ENCODE assay signal across 12 cellular contexts in genomic region chr18:22172594-22173049, GRCh38. TPM values are rescaled to one million over a fixed set of nuclear protein-coding genes. Genes with fewer than 3 reads are reported as not detected.
DNase-seq lines count a peak whose midpoint lies in the region; ATAC-seq and TF ChIP-seq lines count a peak whose summit lies in the region.
"Had no signal": no experiment of that assay in that cellular context is flagged by ENCODE, and none has a peak within 500 bp of the region (broad histone marks: within the 10 kb centered on the region; RNA-seq: fewer than 3 reads in every experiment).

No MANE protein-coding gene starts in this region.

- H3K27me3 ChIP-seq in PC-9 (ENCODE audit: insufficient read depth, low read depth) (no peaks in the 10 kb centered on the region), tibial artery (no peaks in the 10 kb centered on the region)

- peak overlapping the region; percentile 89 for H3K4me2 ChIP-seq in PC-9

- H3K27me3 Mint-ChIP-seq in mesothelial cell of epicardium (ENCODE audit: low read depth), result peaks cover 58% of the 10 kb centered on the region

- peaks cover 46% of the 10 kb centered on the region for H3K4me1 Mint-ChIP-seq in mesothelial cell of epicardium

- no peak overlapping the region for H2AFZ ChIP-seq in PC-9

- DNase-seq in PC-9 (no peak), dermis blood vessel endothelial cell (peak; percentile 24), mesothelial cell of epicardium (ENCODE audit: low spot score in 2 of 2, unreplicated experiment in 2 of 2) (no peak), tibial artery (peak in 1 of 2 donors; percentile 40)
- DNase-seq: activated CD4-positive, alpha-beta T cell treated with anti-CD3 and anti-CD28 coated beads for 4 hours; activated effector memory CD4-positive, alpha-beta T cell treated with anti-CD3 and anti-CD28 coated beads, Interleukin-2, amount 50 U/mL, for 16 hours; DMS79; NCI-H69 had no signal

- CTCF ChIA-PET in PC-9 (lab: Charles Lee), result no interaction called here

- H4K20me1 ChIP-seq in PC-9 (ENCODE audit: insufficient read depth), result no peaks in the 10 kb centered on the region

- peak overlapping the region; percentile 93 for H3K27ac Mint-ChIP-seq in mesothelial cell of epicardium

- H3K9me3 ChIP-seq in PC-9 (ENCODE audit: insufficient read depth, low read depth) (no peaks in the 10 kb centered on the region), tibial artery (no peaks in the 10 kb centered on the region)

- no peaks in the 10 kb centered on the region for H3F3A ChIP-seq in PC-9 (ENCODE audit: insufficient read depth, low read depth)

- H3K9me2 ChIP-seq in PC-9 (ENCODE audit: insufficient read depth), result no peaks in the 10 kb centered on the region

- peaks cover 69% of the 10 kb centered on the region for H3K79me2 ChIP-seq in PC-9 (ENCODE audit: low read depth)

- ATAC-seq in HG03378 (IDR thresholded peaks at IDR 0.05; ENCODE audit: unreplicated experiment) (no peak), HG03196 (IDR thresholded peaks at IDR 0.05; ENCODE audit: unreplicated experiment) (no peak), HG03095 (IDR thresholded peaks at IDR 0.05; ENCODE audit: unreplicated experiment) (no peak)

- H3K4me1 ChIP-seq in PC-9 (replicated peaks; ENCODE audit: insufficient read depth) (peaks cover 26% of the 10 kb centered on the region), tibial artery (peaks cover 0 to 60% (median 24%) of the 10 kb centered on the region in 4 donors)

- H3K27ac ChIP-seq in PC-9 (no peak overlapping the region), tibial artery (peak overlapping the region; percentile 97 to 100)
- H3K27ac ChIP-seq: SK-N-MC had no signal

- TSS peak; percentile 9 for BruUV-seq in PC-9 (replicated peaks; lab: Mats Ljungman, UMichigan)

- no peaks in the 10 kb centered on the region for H3K9me3 Mint-ChIP-seq in mesothelial cell of epicardium

- intact Hi-C loops in PC-9 (cut with micrococcal nuclease; ENCODE audit: unreplicated experiment), result loop anchor here (5.0 to 10.0 kb wide), 2 partner anchors 112 to 190 kb away; no protein-coding TSS in a partner anchor
- intact Hi-C loops in tibial artery (cut with DNase I; ENCODE audit: low total_unique reads), result loop anchor here (5.0 to 10.0 kb wide), 2 partner anchors 175 to 292 kb away; no protein-coding TSS in a partner anchor

- H3K36me3 Mint-ChIP-seq in mesothelial cell of epicardium, result peaks cover 44% of the 10 kb centered on the region

- TF ChIP-seq CTCF in PC-9 (conservative IDR thresholded peaks at IDR 0.05) (no peak), mesothelial cell of epicardium (IDR thresholded peaks at IDR 0.05; ENCODE audit: unreplicated experiment) (no peak), tibial artery (IDR thresholded peaks at IDR 0.05) (no peak)

- H3K4me3 Mint-ChIP-seq in mesothelial cell of epicardium, result peak overlapping the region; percentile 89

- POLR2A ChIA-PET in PC-9 (lab: Charles Lee; ENCODE audit: unreplicated experiment), result interaction anchor here (0.6 kb wide), 1 partner anchor 126 kb away, joined by 7 read pairs; no protein-coding TSS in a partner anchor

- H3K36me3 ChIP-seq in PC-9 (ENCODE audit: low read depth), result 0 out of 2 replicates have a peak, but pooled peaks cover 3% of the 10 kb centered on the region
- H3K36me3 ChIP-seq in tibial artery, result peaks cover 7 to 16% (median 11%) of the 10 kb centered on the region in 3 donors

- H3K4me3 ChIP-seq in PC-9 (peak overlapping the region; percentile 73), tibial artery (peak overlapping the region; percentile 93 to 98)
- H3K4me3 ChIP-seq: SK-N-MC had no signal

RNA-seq across cellular contexts. Expression of gene GATA6, which starts 3.2 kb away (rescaled TPM):
- total RNA-seq in PC-9 (2021) (9.1 and 12.3 TPM in 2 replicates), dermis blood vessel endothelial cell (0.51 and 0.98 TPM in 2 replicates), mesothelial cell of epicardium (99.0 to 108 TPM (median 106 TPM) in 3 replicates)
